In genomic region chr19:57434386-57435061, GRCh38 we compare ENCODE assay signal across 1 cellular context.
TF ChIP-seq lines count a peak whose summit lies in the region.

No MANE protein-coding gene starts in this region.

TF ChIP-seq in H1, 55 proteins besides CTCF, POLR2A, EP300 and RAD21:
- TF ChIP-seq BCL11A (IDR thresholded peaks at IDR 0.05; ENCODE audit: low read depth in 2 of 2, low read length in 2 of 2), result no peak
- TF ChIP-seq TBP (IDR thresholded peaks at IDR 0.05; ENCODE audit: low read depth, low read length), result no peak
- TF ChIP-seq CEBPB (IDR thresholded peaks at IDR 0.05; ENCODE audit: low read depth, low read length), result no peak
- TF ChIP-seq ZNF274 (IDR thresholded peaks at IDR 0.05; ENCODE audit: borderline replicate concordance, extremely low read depth, low read length), result no peak
- no peak for TF ChIP-seq CBX8 (IDR thresholded peaks at IDR 0.05; ENCODE audit: borderline replicate concordance, low read depth, low read length)
- no peak for TF ChIP-seq POU5F1 (IDR thresholded peaks at IDR 0.05; ENCODE audit: low read depth, low read length)
- TF ChIP-seq BRCA1 (IDR thresholded peaks at IDR 0.05; ENCODE audit: low read depth, low read length), result no peak
- TF ChIP-seq TAF1 (IDR thresholded peaks at IDR 0.05; ENCODE audit: low read depth, low read length), result no peak
- no peak for TF ChIP-seq SUZ12 (IDR thresholded peaks at IDR 0.05; ENCODE audit: low read length)
- TF ChIP-seq MAX (IDR thresholded peaks at IDR 0.05), result no peak
